10 cellular contexts compared by ENCODE assay signal in the genomic region with DNA sequence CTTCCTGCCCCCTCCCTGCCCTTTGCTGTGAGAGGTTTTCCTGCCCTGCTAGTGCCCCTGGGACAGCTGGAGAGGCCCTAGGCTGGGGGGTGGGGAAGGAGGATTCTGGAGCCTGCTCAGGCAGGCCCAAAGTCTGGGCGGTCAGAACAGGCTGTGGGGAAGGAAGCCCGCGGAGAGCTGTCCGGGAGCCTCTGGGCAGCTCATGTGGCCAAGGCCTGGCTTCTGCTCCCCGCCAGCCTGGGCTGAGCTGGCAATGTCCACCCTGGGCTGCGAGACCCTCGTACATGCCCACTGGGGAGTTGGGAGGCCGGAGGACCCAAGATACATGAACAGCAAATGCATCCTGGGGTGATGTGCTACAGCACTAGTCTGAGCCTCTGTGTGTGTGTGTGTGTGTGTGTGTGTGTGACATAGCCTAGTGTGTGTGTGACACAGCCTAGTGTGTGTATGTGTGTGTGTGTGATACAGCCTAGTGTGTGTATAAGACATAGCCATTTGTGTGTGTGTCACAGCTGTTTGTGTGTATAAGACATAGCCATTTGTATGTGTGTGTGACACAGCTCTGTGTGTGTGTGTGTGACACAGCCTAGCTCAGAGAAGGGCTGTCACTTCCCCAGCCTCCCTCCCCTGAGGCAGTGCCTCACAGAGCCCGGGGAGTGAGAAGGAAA.
DNase-seq lines count a peak whose midpoint lies in the region; ATAC-seq and TF ChIP-seq lines count a peak whose summit lies in the region.
"Had no signal": no experiment of that assay in that cellular context is flagged by ENCODE, and none has a peak within 500 bp of the region (broad histone marks: within the 10 kb centered on the region; RNA-seq: fewer than 3 reads in every experiment).

No MANE protein-coding gene starts in this region.

- peak; percentile 57 for TF ChIP-seq EP300 in neural cell (conservative IDR thresholded peaks at IDR 0.05; ENCODE audit: poor library complexity, severe bottlenecking)

- peak overlapping the region in 52 of 59 donors; percentile 1 to 97 (median 62) for H3K27ac ChIP-seq in dorsolateral prefrontal cortex
- H3K27ac ChIP-seq in neural cell (ENCODE audit: low read length), result peak overlapping the region; percentile 56

- DNase-seq in Ammon's horn (ENCODE audit: low spot score) (peak; percentile 53), HPDE6-E6E7 (ENCODE audit: extremely low spot score) (peak; percentile 68), dorsolateral prefrontal cortex (no peak), NCI-H1436 treated with DMSO at 0.1 percent for 48 hours (lab: John Stamatoyannopoulos, UW) (no peak)
- DNase-seq: cerebellar nuclear complex; stimulated activated naive CD8-positive, alpha-beta T cell treated with anti-CD3 and anti-CD28 coated beads, Interleukin-15, amount 100 ng/mL, for 72 hours had no signal

- H2AFZ ChIP-seq in neural cell (ENCODE audit: low read depth, low read length), result no peak overlapping the region

- H3K9ac ChIP-seq in neural cell (ENCODE audit: low read length), result peak overlapping the region; percentile 61

- H3K27me3 ChIP-seq in dorsolateral prefrontal cortex (no peaks in the 10 kb centered on the region), neural cell (ENCODE audit: insufficient read depth, low read depth, low read length) (no peaks in the 10 kb centered on the region)

- no peaks in the 10 kb centered on the region for H4K20me1 ChIP-seq in neural cell (ENCODE audit: insufficient read depth)

- intact Hi-C loops in dorsolateral prefrontal cortex (cut with DNase I), result no loop called here

- H3K4me2 ChIP-seq in neural cell (ENCODE audit: low read length), result peak overlapping the region; percentile 30

- TF ChIP-seq CTCF in dorsolateral prefrontal cortex (IDR thresholded peaks at IDR 0.05 in 54 of 56, conservative IDR thresholded peaks at IDR 0.05 in 2 of 56; ENCODE audit: low read depth in 1 of 56, partially characterized antibody in 56 of 56), result no peak
- no peak for TF ChIP-seq CTCF in neural cell (IDR thresholded peaks at IDR 0.05; ENCODE audit: poor library complexity, severe bottlenecking)

- H3K9me2 ChIP-seq in neural cell (ENCODE audit: insufficient read depth, low read length), result no peaks in the 10 kb centered on the region

- no peaks in the 10 kb centered on the region for H3F3A ChIP-seq in neural cell (ENCODE audit: insufficient read depth, low read length, poor library complexity, severe bottlenecking)

- H3K79me2 ChIP-seq in neural cell (replicated peaks; ENCODE audit: insufficient read depth, low read length), result no peaks in the 10 kb centered on the region

- no peaks in the 10 kb centered on the region for H3K36me3 ChIP-seq in neural cell (ENCODE audit: insufficient read depth, low read length)

- no peaks in the 10 kb centered on the region for H3K9me3 ChIP-seq in neural cell (ENCODE audit: low read length)

- peak; percentile 13 for TF ChIP-seq RAD21 in neural cell (conservative IDR thresholded peaks at IDR 0.05)

- no peak overlapping the region for H3K4me3 ChIP-seq in dorsolateral prefrontal cortex
- peak overlapping the region; percentile 30 for H3K4me3 ChIP-seq in neural cell (ENCODE audit: low read length)

- ATAC-seq in HG02973 (IDR thresholded peaks at IDR 0.05; ENCODE audit: unreplicated experiment) (no peak), GM21381 (IDR thresholded peaks at IDR 0.05; ENCODE audit: unreplicated experiment) (no peak), HG03196 (IDR thresholded peaks at IDR 0.05; ENCODE audit: unreplicated experiment) (no peak)
- ATAC-seq: stimulated activated naive CD8-positive, alpha-beta T cell treated with anti-CD3 and anti-CD28 coated beads, Interleukin-15, amount 100 ng/mL, for 72 hours had no signal

TF ChIP-seq in neural cell, 6 proteins besides CTCF, POLR2A, EP300 and RAD21:
- TF ChIP-seq POLR2AphosphoS5 (IDR thresholded peaks at IDR 0.05), result peak; percentile 63
- TF ChIP-seq, protein P1, sequence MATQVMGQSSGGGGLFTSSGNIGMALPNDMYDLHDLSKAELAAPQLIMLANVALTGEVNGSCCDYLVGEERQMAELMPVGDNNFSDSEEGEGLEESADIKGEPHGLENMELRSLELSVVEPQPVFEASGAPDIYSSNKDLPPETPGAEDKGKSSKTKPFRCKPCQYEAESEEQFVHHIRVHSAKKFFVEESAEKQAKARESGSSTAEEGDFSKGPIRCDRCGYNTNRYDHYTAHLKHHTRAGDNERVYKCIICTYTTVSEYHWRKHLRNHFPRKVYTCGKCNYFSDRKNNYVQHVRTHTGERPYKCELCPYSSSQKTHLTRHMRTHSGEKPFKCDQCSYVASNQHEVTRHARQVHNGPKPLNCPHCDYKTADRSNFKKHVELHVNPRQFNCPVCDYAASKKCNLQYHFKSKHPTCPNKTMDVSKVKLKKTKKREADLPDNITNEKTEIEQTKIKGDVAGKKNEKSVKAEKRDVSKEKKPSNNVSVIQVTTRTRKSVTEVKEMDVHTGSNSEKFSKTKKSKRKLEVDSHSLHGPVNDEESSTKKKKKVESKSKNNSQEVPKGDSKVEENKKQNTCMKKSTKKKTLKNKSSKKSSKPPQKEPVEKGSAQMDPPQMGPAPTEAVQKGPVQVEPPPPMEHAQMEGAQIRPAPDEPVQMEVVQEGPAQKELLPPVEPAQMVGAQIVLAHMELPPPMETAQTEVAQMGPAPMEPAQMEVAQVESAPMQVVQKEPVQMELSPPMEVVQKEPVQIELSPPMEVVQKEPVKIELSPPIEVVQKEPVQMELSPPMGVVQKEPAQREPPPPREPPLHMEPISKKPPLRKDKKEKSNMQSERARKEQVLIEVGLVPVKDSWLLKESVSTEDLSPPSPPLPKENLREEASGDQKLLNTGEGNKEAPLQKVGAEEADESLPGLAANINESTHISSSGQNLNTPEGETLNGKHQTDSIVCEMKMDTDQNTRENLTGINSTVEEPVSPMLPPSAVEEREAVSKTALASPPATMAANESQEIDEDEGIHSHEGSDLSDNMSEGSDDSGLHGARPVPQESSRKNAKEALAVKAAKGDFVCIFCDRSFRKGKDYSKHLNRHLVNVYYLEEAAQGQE (IDR thresholded peaks at IDR 0.05; ENCODE audit: borderline replicate concordance), result no peak

Comparison
In these comparisons a context has a peak if more than half of its experiments do, and no peak if none do; other contexts are left out.
1. DNase-seq: peak in Ammon's horn (single experiment) and HPDE6-E6E7 (single experiment); none in dorsolateral prefrontal cortex (0 of 10) and NCI-H1436 treated with DMSO at 0.1 percent for 48 hours (single experiment).